In the genomic region with DNA sequence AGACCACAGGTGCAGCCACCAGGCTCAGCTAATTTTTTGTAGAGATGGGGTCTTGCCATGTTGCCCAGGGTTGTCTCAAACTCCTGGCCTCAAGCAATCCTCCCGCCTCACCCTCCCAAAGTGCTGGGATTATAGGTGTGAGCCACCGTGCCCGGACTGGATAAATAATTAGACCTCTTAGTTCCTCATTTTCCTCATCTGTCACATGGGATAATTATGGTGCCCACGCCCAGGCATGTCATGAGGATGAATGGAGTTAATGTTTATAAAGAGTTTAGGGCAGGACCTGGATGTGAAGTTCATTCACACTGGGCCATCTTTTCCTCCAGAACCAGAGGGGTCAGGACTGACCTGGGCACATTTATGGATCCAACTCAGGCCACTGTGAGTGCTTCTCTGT, we compare ENCODE assay signal across 17 cellular contexts. TPM values are rescaled to one million over a fixed set of nuclear protein-coding genes. Genes with fewer than 3 reads are reported as not detected.
A peak's percentile ranks its signal among the peaks of the same experiment; 100 is the strongest.
DNase-seq lines count a peak whose midpoint lies in the region; ATAC-seq and TF ChIP-seq lines count a peak whose summit lies in the region.
"Had no signal": no experiment of that assay in that cellular context is flagged by ENCODE, and none has a peak within 500 bp of the region (broad histone marks: within the 10 kb centered on the region; RNA-seq: fewer than 3 reads in every experiment).

No MANE protein-coding gene starts in this region.

- peak; percentile 9 for DNase-seq in NCI-H146 (lab: John Stamatoyannopoulos, UW)
- DNase-seq in NCI-H146 treated with DMSO at 0.1 percent for 48 hours (lab: John Stamatoyannopoulos, UW; ENCODE audit: unreplicated experiment): no peak
- DNase-seq in Peyer's patch: peak in 2 of 3 donors; percentile 65 to 85
- peak; percentile 17 for DNase-seq in kidney tubule cell (ENCODE audit: low spot score)
- peak; percentile 11 for DNase-seq in spleen
- no peak for DNase-seq in sciatic nerve (ENCODE audit: low spot score)
- no peak for DNase-seq in DMS53 (lab: John Stamatoyannopoulos, UW)
- DNase-seq: BE2C; Calu3; CD4-positive, alpha-beta memory T cell; NCI-H1436; NCI-H2081; NCI-H446 treated with DMSO at 0.1 percent for 48 hours; NCI-H774; PC-3 had no signal

- ATAC-seq in GM21528 (IDR thresholded peaks at IDR 0.05; ENCODE audit: low FRiP score, unreplicated experiment) (no peak), sciatic nerve (no peak)
- ATAC-seq: PC-3 had no signal

- H3K36me3 ChIP-seq in Peyer's patch (no peaks in the 10 kb centered on the region), spleen (no peaks in the 10 kb centered on the region)
- H3K36me3 ChIP-seq: BE2C had no signal

- H3K27me3 ChIP-seq in Peyer's patch (no peaks in the 10 kb centered on the region), spleen (replicated peaks in 1 of 7) (peaks cover 0 to 36% (median 0%) of the 10 kb centered on the region in 7 donors)
- H3K27me3 ChIP-seq: BE2C had no signal

- WGBS in spleen, 5 donors: 53 to 68% (median 58%) methylated on average over 4 of the region's 4 CpGs

- TF ChIP-seq POLR2A in Peyer's patch (IDR thresholded peaks at IDR 0.05): no peak
- no peak for TF ChIP-seq POLR2A in spleen (IDR thresholded peaks at IDR 0.05)

- H3K4me3 ChIP-seq in Peyer's patch (no peak overlapping the region), spleen (no peak overlapping the region)

- peaks cover 0 to 7% (median 0%) of the 10 kb centered on the region in 4 donors for H3K4me1 ChIP-seq in Peyer's patch
- H3K4me1 ChIP-seq in spleen: peaks cover 0 to 21% (median 0%) of the 10 kb centered on the region in 6 donors
- H3K4me1 ChIP-seq: BE2C had no signal

- TF ChIP-seq CTCF in Peyer's patch (IDR thresholded peaks at IDR 0.05) (no peak), spleen (IDR thresholded peaks at IDR 0.05 in 8 of 11, conservative IDR thresholded peaks at IDR 0.05 in 3 of 11) (no peak)

- H3K9me3 ChIP-seq in Peyer's patch (no peaks in the 10 kb centered on the region), spleen (no peaks in the 10 kb centered on the region)
- H3K9me3 ChIP-seq: BE2C had no signal

- intact Hi-C loops in spleen (cut with DNase I; ENCODE audit: low total_unique reads): no loop called here
- intact Hi-C loops in sciatic nerve (cut with DNase I): no loop called here

- H3K27ac ChIP-seq in Peyer's patch: peak overlapping the region in 1 of 4 donors; percentile 66
- no peak overlapping the region for H3K27ac ChIP-seq in spleen

RNA-seq across cellular contexts. Expression of gene PADI3, which starts 23.7 kb away (rescaled TPM):
- not detected for total RNA-seq in Peyer's patch
- total RNA-seq in spleen: not detected
- not detected for polyA plus RNA-seq in spleen
- not detected for total RNA-seq in sciatic nerve
- total RNA-seq: CD4-positive, alpha-beta memory T cell had no signal
- polyA plus RNA-seq: CD4-positive, alpha-beta memory T cell had no signal

RNA-seq across cellular contexts. Expression of gene PADI4, which starts 35.4 kb away (rescaled TPM):
- not detected for total RNA-seq in Peyer's patch
- total RNA-seq in spleen: 100 to 1,000 TPM in 2 of 7 donors, 10 to 100 TPM in 5; 15.9 to 122 (median 45.0) TPM
- polyA plus RNA-seq in spleen: 1 to 10 TPM; 5.1 to 8.3 (median 8.3) TPM
- total RNA-seq in sciatic nerve: 3.8 TPM
- total RNA-seq: Calu3, H1 had no signal

Comparison
In these comparisons a context has a peak if more than half of its experiments do, and no peak if none do; other contexts are left out.
1. DNase-seq: peak in NCI-H146 (single experiment), Peyer's patch (2 of 3), kidney tubule cell (single experiment) and spleen (single experiment); none in NCI-H146 treated with DMSO at 0.1 percent for 48 hours (single experiment), sciatic nerve (single experiment) and DMS53 (single experiment).